Comparison of ENCODE assay signal across 12 cellular contexts in genomic region chr3:169931747-169932520, GRCh38. TPM values are rescaled to one million over a fixed set of nuclear protein-coding genes. Genes with fewer than 3 reads are reported as not detected.
DNase-seq lines count a peak whose midpoint lies in the region; ATAC-seq and TF ChIP-seq lines count a peak whose summit lies in the region.
"Had no signal": no experiment of that assay in that cellular context is flagged by ENCODE, and none has a peak within 500 bp of the region (broad histone marks: within the 10 kb centered on the region; RNA-seq: fewer than 3 reads in every experiment).

No MANE protein-coding gene starts in this region.

- H3K4me1 ChIP-seq in DOHH2 (ENCODE audit: control insufficient read depth, low read length), result peaks cover 71% of the 10 kb centered on the region
- peaks cover 84% of the 10 kb centered on the region for H3K4me1 ChIP-seq in Karpas-422 (ENCODE audit: low read length)
- peaks cover 4% of the 10 kb centered on the region for H3K4me1 ChIP-seq in neural progenitor cell
- H3K4me1 ChIP-seq: heart right ventricle had no signal

- H3K36me3 Mint-ChIP-seq in neural progenitor cell, result no peaks in the 10 kb centered on the region
- H3K36me3 Mint-ChIP-seq: type B pancreatic cell had no signal

- peak; percentile 95 for ATAC-seq in HG02852 (IDR thresholded peaks at IDR 0.05; ENCODE audit: unreplicated experiment)
- ATAC-seq: heart right ventricle had no signal

- no peak overlapping the region for H3K27ac Mint-ChIP-seq in neural progenitor cell
- H3K27ac Mint-ChIP-seq: type B pancreatic cell had no signal

- H3K27ac ChIP-seq in DOHH2 (ENCODE audit: low read depth, low read length), result peak overlapping the region; percentile 96
- peak overlapping the region; percentile 94 for H3K27ac ChIP-seq in Karpas-422 (ENCODE audit: low read length)
- no peak overlapping the region for H3K27ac ChIP-seq in neural progenitor cell
- H3K27ac ChIP-seq: heart right ventricle had no signal

- peaks cover 37% of the 10 kb centered on the region for H3F3A ChIP-seq in DOHH2 (ENCODE audit: control insufficient read depth, insufficient read depth)
- no peaks in the 10 kb centered on the region for H3F3A ChIP-seq in neural progenitor cell (ENCODE audit: low read depth)

- H3K4me1 Mint-ChIP-seq in neural progenitor cell, result no peaks in the 10 kb centered on the region

- H3K27me3 Mint-ChIP-seq in neural progenitor cell (ENCODE audit: insufficient read depth, low read depth), result peaks cover 2% of the 10 kb centered on the region

- TF ChIP-seq CTCF in DOHH2 (IDR thresholded peaks at IDR 0.05; ENCODE audit: low read depth, low read length, poor library complexity, severe bottlenecking) (no peak), neural progenitor cell (IDR thresholded peaks at IDR 0.05) (no peak)

- H4K20me1 ChIP-seq in DOHH2 (ENCODE audit: control insufficient read depth, insufficient read depth, low read depth, low read length) (no peaks in the 10 kb centered on the region), Karpas-422 (ENCODE audit: insufficient read depth, low read depth, low read length) (no peaks in the 10 kb centered on the region), neural progenitor cell (ENCODE audit: low read depth) (no peaks in the 10 kb centered on the region)

- H3K4me3 Mint-ChIP-seq in neural progenitor cell, result no peak overlapping the region
- H3K4me3 Mint-ChIP-seq: type B pancreatic cell had no signal

- H3K9me2 ChIP-seq in DOHH2 (replicated peaks; ENCODE audit: control insufficient read depth, low read length), result no peaks in the 10 kb centered on the region
- no peaks in the 10 kb centered on the region for H3K9me2 ChIP-seq in Karpas-422 (replicated peaks; ENCODE audit: insufficient read depth, low read length)

- H3K27me3 ChIP-seq in DOHH2 (ENCODE audit: control insufficient read depth, low read length), result no peaks in the 10 kb centered on the region
- H3K27me3 ChIP-seq in Karpas-422 (ENCODE audit: low read length), result no peaks in the 10 kb centered on the region
- no peaks in the 10 kb centered on the region for H3K27me3 ChIP-seq in neural progenitor cell

- H2AFZ ChIP-seq in Karpas-422 (ENCODE audit: low read length) (no peak overlapping the region), neural progenitor cell (replicated peaks) (no peak overlapping the region)

- peak overlapping the region; percentile 71 for H3K4me3 ChIP-seq in DOHH2 (ENCODE audit: low read length)
- H3K4me3 ChIP-seq in Karpas-422 (ENCODE audit: low read length), result peak overlapping the region; percentile 56
- H3K4me3 ChIP-seq in neural progenitor cell, result no peak overlapping the region
- H3K4me3 ChIP-seq: heart right ventricle had no signal

- H3K79me2 ChIP-seq in DOHH2 (ENCODE audit: control insufficient read depth, low read length) (peaks cover 17% of the 10 kb centered on the region), Karpas-422 (ENCODE audit: low read length) (no peaks in the 10 kb centered on the region; the same call in 1 of the 2 replicates), neural progenitor cell (ENCODE audit: low read depth) (no peaks in the 10 kb centered on the region)

- peak overlapping the region; percentile 70 for H3K9ac ChIP-seq in Karpas-422 (ENCODE audit: low read length)
- H3K9ac ChIP-seq in neural progenitor cell, result no peak overlapping the region

- H3K4me2 ChIP-seq in DOHH2 (ENCODE audit: low read length) (peak overlapping the region; percentile 94), Karpas-422 (ENCODE audit: low read depth, low read length, poor library complexity, severe bottlenecking) (peak overlapping the region; percentile 70), neural progenitor cell (no peak overlapping the region)

- H3K9me3 ChIP-seq in DOHH2 (ENCODE audit: control insufficient read depth, insufficient read depth, low read length), result no peaks in the 10 kb centered on the region
- H3K9me3 ChIP-seq in Karpas-422 (ENCODE audit: low read length), result no peaks in the 10 kb centered on the region
- H3K9me3 ChIP-seq in neural progenitor cell (ENCODE audit: low read depth), result no peaks in the 10 kb centered on the region
- H3K9me3 ChIP-seq: heart right ventricle had no signal

- peaks cover 9% of the 10 kb centered on the region; the same call in 1 of the 2 replicates for H3K36me3 ChIP-seq in DOHH2 (ENCODE audit: control insufficient read depth, low read length)
- no peaks in the 10 kb centered on the region; the same call in 1 of the 2 replicates for H3K36me3 ChIP-seq in Karpas-422 (ENCODE audit: insufficient read depth, low read length)
- no peaks in the 10 kb centered on the region for H3K36me3 ChIP-seq in neural progenitor cell
- H3K36me3 ChIP-seq: heart right ventricle had no signal

- H3K9me3 Mint-ChIP-seq in neural progenitor cell, result no peaks in the 10 kb centered on the region
- H3K9me3 Mint-ChIP-seq: type B pancreatic cell had no signal

- DNase-seq in GM19240 (ENCODE audit: insufficient read length, low spot score) (peak; percentile 38), Karpas-422 (peak; percentile 95), foreskin melanocyte (no peak), NOMO-1 treated with dmso at 0.1 percent for 144 hours (lab: John Stamatoyannopoulos, UW; ENCODE audit: unreplicated experiment) (no peak), neural progenitor cell (ENCODE audit: low spot score) (no peak)
- DNase-seq in stimulated activated CD4-positive, alpha-beta T cell treated with anti-CD3 and anti-CD28 coated beads, Interleukin-1b, Interleukin-23, amount 100 ng/mL, for 48 hours, result no peak
- DNase-seq: activated T-cell treated with anti-CD3 and anti-CD28 coated beads, Interleukin-2, amount 50 U/mL, for 48 hours; central memory CD4-positive, alpha-beta T cell; heart right ventricle had no signal

RNA-seq across cellular contexts. Expression of gene SAMD7, which starts 20.6 kb away (rescaled TPM):
- total RNA-seq in Karpas-422 (2014; rRNA removed; shearing (Covaris generic); ENCODE audit: low replicate concordance), result not detected in 2 replicates
- not detected in 2 replicates for total RNA-seq in neural progenitor cell (ENCODE audit: low replicate concordance)

RNA-seq across cellular contexts. Expression of gene SEC62, which starts 34.7 kb away (rescaled TPM):
- total RNA-seq in Karpas-422 (2014; rRNA removed; shearing (Covaris generic); ENCODE audit: low replicate concordance), result 36.9 and 39.4 TPM in 2 replicates
- 22.0 and 34.8 TPM in 2 replicates for total RNA-seq in neural progenitor cell (ENCODE audit: low replicate concordance)

Comparison
In these comparisons a context has a peak if more than half of its experiments do, and no peak if none do; other contexts are left out.
1. DNase-seq: peak in GM19240 (single experiment) and Karpas-422 (single experiment); none in stimulated activated CD4-positive, alpha-beta T cell treated with anti-CD3 and anti-CD28 coated beads, Interleukin-1b, Interleukin-23, amount 100 ng/mL, for 48 hours (single experiment), foreskin melanocyte (single experiment), NOMO-1 treated with dmso at 0.1 percent for 144 hours (single experiment) and neural progenitor cell (single experiment).